21 cellular contexts compared by ENCODE assay signal in genomic region chr19:541699-542098, GRCh38. TPM values are rescaled to one million over a fixed set of nuclear protein-coding genes. Genes with fewer than 3 reads are reported as not detected.
DNase-seq lines count a peak whose midpoint lies in the region; ATAC-seq, FAIRE-seq and TF ChIP-seq lines count a peak whose summit lies in the region.
"Had no signal": no experiment of that assay in that cellular context is flagged by ENCODE, and none has a peak within 500 bp of the region (broad histone marks: within the 10 kb centered on the region; RNA-seq: fewer than 3 reads in every experiment).

No MANE protein-coding gene starts in this region.

- H3K27ac ChIP-seq in cardiac muscle cell = peak overlapping the region; percentile 23
- no peak overlapping the region for H3K27ac ChIP-seq in heart left ventricle
- peak overlapping the region; percentile 20 for H3K27ac ChIP-seq in RWPE1
- no peak overlapping the region for H3K27ac ChIP-seq in kidney (ENCODE audit: low read depth in 2 of 2, low read length in 2 of 2)
- no peak overlapping the region for H3K27ac ChIP-seq in Peyer's patch

- ATAC-seq in heart left ventricle (no peak), GM21367 (IDR thresholded peaks at IDR 0.05; ENCODE audit: unreplicated experiment) (no peak)

- TF ChIP-seq POLR2A in heart left ventricle (IDR thresholded peaks at IDR 0.05) (no peak), Peyer's patch (IDR thresholded peaks at IDR 0.05) (no peak)

- POLR2A ChIA-PET in RWPE1 (lab: Yijun Ruan, JAX; ENCODE audit: low non-redundant PET) = no interaction called here

- 92 to 95% (median 93%) methylated on average over 2 to 26 of the region's 26 CpGs for WGBS in heart left ventricle, 4 donors

- no peak overlapping the region for H3K9ac ChIP-seq in kidney (ENCODE audit: low read length in 2 of 2)
- H3K9ac ChIP-seq: BLaER1 treated with 17β-estradiol and CSF1 and Interleukin-3, amounts not matched to agents 10 nM and 100 nM had no signal

- H3K9me3 ChIP-seq in cardiac muscle cell (ENCODE audit: low read depth) (no peaks in the 10 kb centered on the region), heart left ventricle (no peaks in the 10 kb centered on the region), kidney (ENCODE audit: control insufficient read depth in 1 of 2, low read length in 2 of 2) (no peaks in the 10 kb centered on the region), Peyer's patch (no peaks in the 10 kb centered on the region)
- H3K9me3 ChIP-seq: BLaER1 treated with 17β-estradiol and CSF1 and Interleukin-3, amounts not matched to agents 10 nM and 100 nM had no signal

- no peak for FAIRE-seq in kidney (lab: Jason Lieb, UNC)
- FAIRE-seq: D721Med, GM12892, GM18507, H1, HTR-8/SVneo had no signal

- intact Hi-C loops in heart left ventricle (cut with DNase I) (loop anchor here in 2 of 10 donors (10.0 kb wide), 1 partner anchor 193 kb away; no protein-coding TSS in a partner anchor), kidney (cut with DNase I) (no loop called here)

- peaks cover 21% of the 10 kb centered on the region for H3K36me3 ChIP-seq in cardiac muscle cell
- peaks cover 2 to 55% (median 45%) of the 10 kb centered on the region in 9 donors for H3K36me3 ChIP-seq in heart left ventricle
- H3K36me3 ChIP-seq in kidney (ENCODE audit: control insufficient read depth in 1 of 2, insufficient read depth in 2 of 2, low read length in 2 of 2) = peaks cover 5 to 10% of the 10 kb centered on the region in 2 donors
- peaks cover 0 to 42% (median 0%) of the 10 kb centered on the region in 3 donors for H3K36me3 ChIP-seq in Peyer's patch

- H3K27me3 ChIP-seq in cardiac muscle cell (no peaks in the 10 kb centered on the region), heart left ventricle (no peaks in the 10 kb centered on the region), Peyer's patch (no peaks in the 10 kb centered on the region)
- H3K27me3 ChIP-seq: BLaER1 treated with 17β-estradiol and CSF1 and Interleukin-3, amounts not matched to agents 10 nM and 100 nM had no signal

- no peaks in the 10 kb centered on the region for H3K4me1 ChIP-seq in cardiac muscle cell (ENCODE audit: low read depth)
- peaks cover 0 to 23% (median 2%) of the 10 kb centered on the region in 12 donors for H3K4me1 ChIP-seq in heart left ventricle
- no peaks in the 10 kb centered on the region for H3K4me1 ChIP-seq in kidney (ENCODE audit: control insufficient read depth in 1 of 2, insufficient read depth in 1 of 2, low read depth in 1 of 2, low read length in 2 of 2)
- no peaks in the 10 kb centered on the region for H3K4me1 ChIP-seq in Peyer's patch

- DNase-seq in cardiac muscle cell (ENCODE audit: low read depth in 1 of 2, low spot score in 1 of 2) = no peak
- DNase-seq in heart left ventricle = no peak
- no peak for DNase-seq in RWPE1 (ENCODE audit: low spot score)
- peak; percentile 67 for DNase-seq in kidney
- no peak for DNase-seq in NCI-H1694 treated with DMSO at 0.1 percent for 48 hours (lab: John Stamatoyannopoulos, UW)
- DNase-seq in Peyer's patch = no peak
- DNase-seq: 8988T; CD4-positive, CD25-positive, alpha-beta regulatory T cell; COR-L47; DMS79; GDM1; IMR-90 had no signal

- no peak for TF ChIP-seq CTCF in cardiac muscle cell (IDR thresholded peaks at IDR 0.05; ENCODE audit: low read depth, low read length)
- no peak for TF ChIP-seq CTCF in heart left ventricle (IDR thresholded peaks at IDR 0.05)
- TF ChIP-seq CTCF in RWPE1 (conservative IDR thresholded peaks at IDR 0.05; ENCODE audit: low read depth) = no peak
- TF ChIP-seq CTCF in kidney (IDR thresholded peaks at IDR 0.05; ENCODE audit: borderline replicate concordance, extremely low read depth, insufficient read depth) = no peak
- TF ChIP-seq CTCF in Peyer's patch (IDR thresholded peaks at IDR 0.05) = no peak

- CTCF ChIA-PET in RWPE1 (lab: Yijun Ruan, JAX) = interaction anchor here (0.8 kb wide), 1 partner anchor 20 kb away, joined by 3 read pairs; no protein-coding TSS in a partner anchor

- H3K4me3 ChIP-seq in cardiac muscle cell (no peak overlapping the region), heart left ventricle (no peak overlapping the region), kidney (ENCODE audit: low read length in 2 of 2) (no peak overlapping the region), Peyer's patch (no peak overlapping the region)
- H3K4me3 ChIP-seq: BLaER1 treated with 17β-estradiol and CSF1 and Interleukin-3, amounts not matched to agents 10 nM and 100 nM had no signal

RNA-seq across cellular contexts. Expression of gene GZMM, which starts 2.2 kb away (rescaled TPM):
- not detected in 2 replicates for total RNA-seq in cardiac muscle cell
- polyA plus RNA-seq in cardiac muscle cell = 0.39 TPM in 1 of 2 replicates, not detected in the other
- 1 to 10 TPM in 2 of 9 donors, under 1 TPM in 2, not detected in 5; 0.40 to 3.0 (median 0.87) TPM for total RNA-seq in heart left ventricle
- polyA plus RNA-seq in heart left ventricle = under 1 TPM; 0.12 to 0.34 TPM
- 2.8 TPM for total RNA-seq in kidney
- polyA plus RNA-seq in kidney (ENCODE audit: insufficient read depth, low read depth, low replicate concordance) = not detected
- total RNA-seq in Peyer's patch = 1 to 10 TPM in 2 of 4 donors, not detected in 2; 2.8 to 4.0 TPM
- total RNA-seq: IMR-90 had no signal
- polyA plus RNA-seq: AG04450 had no signal

RNA-seq across cellular contexts. Expression of gene CDC34, which starts 10.1 kb away (rescaled TPM):
- 205 and 247 TPM in 2 replicates for total RNA-seq in cardiac muscle cell
- polyA plus RNA-seq in cardiac muscle cell = 205 and 207 TPM in 2 replicates
- 100 to 1,000 TPM in 3 of 9 donors, 10 to 100 TPM in 6; 61.9 to 200 (median 84.6) TPM for total RNA-seq in heart left ventricle
- 100 to 1,000 TPM; 122 to 148 TPM for polyA plus RNA-seq in heart left ventricle
- total RNA-seq in kidney = 33.8 TPM
- polyA plus RNA-seq in kidney (ENCODE audit: insufficient read depth, low read depth, low replicate concordance) = 72.3 TPM
- 10 to 100 TPM; 65.6 to 91.1 (median 75.2) TPM for total RNA-seq in Peyer's patch

RNA-seq across cellular contexts. Expression of gene BSG, which starts 30.7 kb away (rescaled TPM):
- total RNA-seq in cardiac muscle cell = 826 and 1,015 TPM in 2 replicates
- 976 and 1,204 TPM in 2 replicates for polyA plus RNA-seq in cardiac muscle cell
- 1,000 to 10,000 TPM; 1,160 to 2,590 (median 1,462) TPM for total RNA-seq in heart left ventricle
- polyA plus RNA-seq in heart left ventricle = 1,000 to 10,000 TPM in 1 of 2 donors, 100 to 1,000 TPM in 1; 727 to 2,989 TPM
- 554 TPM for total RNA-seq in kidney
- polyA plus RNA-seq in kidney (ENCODE audit: insufficient read depth, low read depth, low replicate concordance) = 984 TPM
- total RNA-seq in Peyer's patch = 100 to 1,000 TPM; 149 to 501 (median 469) TPM

RNA-seq across cellular contexts. Expression of gene TPGS1, which starts 34.4 kb away (rescaled TPM):
- total RNA-seq in cardiac muscle cell = 67.1 and 71.1 TPM in 2 replicates
- polyA plus RNA-seq in cardiac muscle cell = 55.8 and 56.2 TPM in 2 replicates
- 10 to 100 TPM in 8 of 9 donors, 1 to 10 TPM in 1; 5.7 to 39.3 (median 11.3) TPM for total RNA-seq in heart left ventricle
- polyA plus RNA-seq in heart left ventricle = 10 to 100 TPM; 18.3 to 18.6 TPM
- 23.1 TPM for total RNA-seq in kidney
- polyA plus RNA-seq in kidney (ENCODE audit: insufficient read depth, low read depth, low replicate concordance) = 17.9 TPM
- 10 to 100 TPM; 11.6 to 35.7 (median 24.2) TPM for total RNA-seq in Peyer's patch

RNA-seq across cellular contexts. Expression of gene MADCAM1, which starts 45.4 kb away (rescaled TPM):
- total RNA-seq in cardiac muscle cell (0.70 and 2.2 TPM in 2 replicates), heart left ventricle (under 1 TPM in 8 of 9 donors, not detected in 1; 0.23 to 0.56 (median 0.36) TPM), kidney (0.50 TPM), Peyer's patch (10 to 100 TPM in 1 of 4 donors, 1 to 10 TPM in 3; 1.4 to 25.6 (median 5.1) TPM)
- polyA plus RNA-seq in cardiac muscle cell (2.5 and 3.4 TPM in 2 replicates), heart left ventricle (under 1 TPM; 0.04 to 0.61 TPM), kidney (ENCODE audit: insufficient read depth, low read depth, low replicate concordance) (0.77 TPM)
- total RNA-seq: Daoy, IMR-90 had no signal
- polyA plus RNA-seq: AG04450 had no signal

Comparison
In these comparisons a context has a peak if more than half of its experiments do, and no peak if none do; other contexts are left out.
1. H3K27ac ChIP-seq: peak in cardiac muscle cell (single experiment) and RWPE1 (single experiment); none in heart left ventricle (0 of 12), kidney (0 of 2) and Peyer's patch (0 of 4).